Comparison of ENCODE assay signal across 25 cellular contexts in the genomic region with DNA sequence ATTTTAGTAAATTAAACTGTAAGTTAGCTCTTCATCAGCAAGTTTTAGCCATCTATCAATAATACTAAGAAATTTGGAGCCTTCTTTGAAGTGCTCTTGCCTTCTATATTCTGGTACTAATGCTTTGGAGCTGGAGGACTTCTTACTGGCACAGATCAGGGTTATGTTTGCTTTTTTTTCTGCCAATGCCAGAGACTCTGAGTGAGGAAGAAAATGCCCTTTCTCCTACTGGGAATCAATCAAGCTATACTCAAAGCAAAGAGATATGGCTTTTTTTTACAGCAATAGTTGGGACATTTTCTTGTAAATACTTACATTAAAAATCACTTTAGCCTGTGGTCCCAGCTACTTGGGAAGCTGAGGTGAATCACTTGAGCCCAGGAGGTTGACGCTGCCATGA. TPM values are rescaled to one million over a fixed set of nuclear protein-coding genes. Genes with fewer than 3 reads are reported as not detected.
DNase-seq lines count a peak whose midpoint lies in the region; ATAC-seq, FAIRE-seq and TF ChIP-seq lines count a peak whose summit lies in the region.
"Had no signal": no experiment of that assay in that cellular context is flagged by ENCODE, and none has a peak within 500 bp of the region (broad histone marks: within the 10 kb centered on the region; RNA-seq: fewer than 3 reads in every experiment).

No MANE protein-coding gene starts in this region.

- ATAC-seq in CD4-positive, CD25-positive, alpha-beta regulatory T cell (ENCODE audit: low read depth in 2 of 2) = no peak
- ATAC-seq in activated B cell treated with CpG ODN at 0.5 μM for 24 hours (ENCODE audit: low read depth) (no peak), HepG2 (no peak), GM21528 (IDR thresholded peaks at IDR 0.05; ENCODE audit: low FRiP score, unreplicated experiment) (no peak), GM18517 (IDR thresholded peaks at IDR 0.05; ENCODE audit: unreplicated experiment) (no peak)
- ATAC-seq in stimulated activated naive B cell treated with anti-CD40 and anti-IgM and Interleukin-4, amounts not matched to agents 10 μg/mL and 1 μg/mL and 100 μg/mL, for 72 hours (replicated peaks) = no peak
- ATAC-seq: natural killer cell treated with Interleukin-12 subunit alpha and Interleukin-12 subunit beta and Interleukin-15 and Interleukin-18, amount 100 ng/mL, for 72 hours; stimulated activated naive CD8-positive, alpha-beta T cell treated with anti-CD3 and anti-CD28 coated beads, Interleukin-15, amount 100 ng/mL, for 72 hours had no signal

- H3K79me2 ChIP-seq in HepG2 (ENCODE audit: insufficient read depth, low read length) = peaks cover 76% of the 10 kb centered on the region

- H3K9ac ChIP-seq in HepG2 (ENCODE audit: insufficient read depth, low read depth, low read length) = peak overlapping the region; percentile 23; the same call in 1 of the 2 replicates

- POLR2A ChIA-PET in activated B cell treated with CpG ODN at 0.5 μM for 24 hours (lab: Charles Lee) (interaction anchor here (0.5 to 1.1 kb wide), 4 partner anchors 51 to 436 kb away, joined by 3 to 8 read pairs (median 4); a partner anchor contains a TSS), HepG2 (lab: Yijun Ruan, JAX) (no interaction called here)

- H3K27me3 Mint-ChIP-seq in CD4-positive, CD25-positive, alpha-beta regulatory T cell = no peaks in the 10 kb centered on the region
- H3K27me3 Mint-ChIP-seq in activated B cell treated with CpG ODN at 0.5 μM for 24 hours (no peaks in the 10 kb centered on the region), Calu3 (ENCODE audit: unreplicated experiment) (no peaks in the 10 kb centered on the region)
- no peaks in the 10 kb centered on the region for H3K27me3 Mint-ChIP-seq in stimulated activated naive B cell treated with anti-CD40 and anti-IgM and Interleukin-4, amounts not matched to agents 10 μg/mL and 1 μg/mL and 100 μg/mL, for 72 hours
- H3K27me3 Mint-ChIP-seq: CD4-positive, alpha-beta T cell; natural killer cell treated with Interleukin-12 subunit alpha and Interleukin-12 subunit beta and Interleukin-15 and Interleukin-18, amount 100 ng/mL, for 72 hours; stimulated activated naive CD8-positive, alpha-beta T cell treated with anti-CD3 and anti-CD28 coated beads, Interleukin-15, amount 100 ng/mL, for 72 hours had no signal

- intact Hi-C loops in activated B cell treated with CpG ODN at 0.5 μM for 24 hours (cut with micrococcal nuclease) = loop anchor here (5.0 kb wide), 1 partner anchor 768 kb away; a partner anchor contains a TSS
- intact Hi-C loops in HepG2 (cut with micrococcal nuclease; ENCODE audit: unreplicated experiment) = loop anchor here (10.0 kb wide), 1 partner anchor 331 kb away; a partner anchor contains a TSS
- intact Hi-C loops in Calu3 (cut with micrococcal nuclease; ENCODE audit: unreplicated experiment) = no loop called here

- TF ChIP-seq EP300 in HepG2 (IDR thresholded peaks at IDR 0.05; ENCODE audit: low read depth in 2 of 2, low read length in 2 of 2) = no peak
- no peak for TF ChIP-seq EP300 in HepG2 (CRISPR knock-in tag; IDR thresholded peaks at IDR 0.05; ENCODE audit: borderline replicate concordance)

- no peaks in the 10 kb centered on the region for H3K9me3 Mint-ChIP-seq in CD4-positive, CD25-positive, alpha-beta regulatory T cell
- H3K9me3 Mint-ChIP-seq in activated B cell treated with CpG ODN at 0.5 μM for 24 hours = no peaks in the 10 kb centered on the region
- H3K9me3 Mint-ChIP-seq in stimulated activated naive B cell treated with anti-CD40 and anti-IgM and Interleukin-4, amounts not matched to agents 10 μg/mL and 1 μg/mL and 100 μg/mL, for 72 hours = no peaks in the 10 kb centered on the region
- no peaks in the 10 kb centered on the region for H3K9me3 Mint-ChIP-seq in Calu3 (ENCODE audit: low read depth, unreplicated experiment)
- H3K9me3 Mint-ChIP-seq: CD4-positive, alpha-beta T cell; natural killer cell treated with Interleukin-12 subunit alpha and Interleukin-12 subunit beta and Interleukin-15 and Interleukin-18, amount 100 ng/mL, for 72 hours; stimulated activated naive CD8-positive, alpha-beta T cell treated with anti-CD3 and anti-CD28 coated beads, Interleukin-15, amount 100 ng/mL, for 72 hours had no signal

- H3K4me1 Mint-ChIP-seq in CD4-positive, CD25-positive, alpha-beta regulatory T cell = peaks cover 28 to 52% (median 36%) of the 10 kb centered on the region in 4 donors
- H3K4me1 Mint-ChIP-seq in activated B cell treated with CpG ODN at 0.5 μM for 24 hours (peaks cover 52% of the 10 kb centered on the region), Calu3 (ENCODE audit: low read depth, unreplicated experiment) (peaks cover 9% of the 10 kb centered on the region)
- peaks cover 24 to 47% of the 10 kb centered on the region in 2 donors for H3K4me1 Mint-ChIP-seq in stimulated activated naive B cell treated with anti-CD40 and anti-IgM and Interleukin-4, amounts not matched to agents 10 μg/mL and 1 μg/mL and 100 μg/mL, for 72 hours

- peaks cover 5% of the 10 kb centered on the region for H3K36me3 Mint-ChIP-seq in CD4-positive, CD25-positive, alpha-beta regulatory T cell
- H3K36me3 Mint-ChIP-seq in activated B cell treated with CpG ODN at 0.5 μM for 24 hours (ENCODE audit: low read depth) = peaks cover 13% of the 10 kb centered on the region
- peaks cover 3% of the 10 kb centered on the region in 2 donors for H3K36me3 Mint-ChIP-seq in stimulated activated naive B cell treated with anti-CD40 and anti-IgM and Interleukin-4, amounts not matched to agents 10 μg/mL and 1 μg/mL and 100 μg/mL, for 72 hours
- H3K36me3 Mint-ChIP-seq in Calu3 (ENCODE audit: insufficient read depth, unreplicated experiment) = peaks cover 23% of the 10 kb centered on the region
- H3K36me3 Mint-ChIP-seq: natural killer cell treated with Interleukin-12 subunit alpha and Interleukin-12 subunit beta and Interleukin-15 and Interleukin-18, amount 100 ng/mL, for 72 hours had no signal

- no peak for TF ChIP-seq RAD21 in HepG2 (CRISPR knock-in tag; IDR thresholded peaks at IDR 0.05)

- peaks cover 12% of the 10 kb centered on the region for H3K4me1 ChIP-seq in CD4-positive, CD25-positive, alpha-beta regulatory T cell (ENCODE audit: control insufficient read depth, insufficient read depth, low read length, poor library complexity, severe bottlenecking)
- peaks cover 72% of the 10 kb centered on the region for H3K4me1 ChIP-seq in HepG2 (ENCODE audit: insufficient read depth, low read length)
- H3K4me1 ChIP-seq: prostate gland had no signal

- H3K27me3 ChIP-seq in CD4-positive, CD25-positive, alpha-beta regulatory T cell (ENCODE audit: control insufficient read depth, insufficient read depth, low read length) = no peaks in the 10 kb centered on the region
- H3K27me3 ChIP-seq in HepG2 (ENCODE audit: control insufficient read depth in 1 of 2, insufficient read depth in 2 of 2, low read length in 2 of 2) = no peaks in the 10 kb centered on the region
- H3K27me3 ChIP-seq: Peyer's patch had no signal

- BruUV-seq in HepG2 (replicated peaks; lab: Mats Ljungman, UMichigan) (no TSS peak), Calu3 (replicated peaks; lab: Mats Ljungman, UMichigan) (no TSS peak)

- FAIRE-seq in HepG2 (lab: Jason Lieb, UNC) = no peak
- FAIRE-seq: keratinocyte had no signal

- peak overlapping the region in 2 of 4 donors; percentile 54 to 73 for H3K4me3 Mint-ChIP-seq in CD4-positive, CD25-positive, alpha-beta regulatory T cell
- no peak overlapping the region for H3K4me3 Mint-ChIP-seq in activated B cell treated with CpG ODN at 0.5 μM for 24 hours
- no peak overlapping the region for H3K4me3 Mint-ChIP-seq in stimulated activated naive B cell treated with anti-CD40 and anti-IgM and Interleukin-4, amounts not matched to agents 10 μg/mL and 1 μg/mL and 100 μg/mL, for 72 hours
- no peak overlapping the region for H3K4me3 Mint-ChIP-seq in Calu3 (ENCODE audit: low read depth, unreplicated experiment)
- H3K4me3 Mint-ChIP-seq: natural killer cell treated with Interleukin-12 subunit alpha and Interleukin-12 subunit beta and Interleukin-15 and Interleukin-18, amount 100 ng/mL, for 72 hours; stimulated activated naive CD8-positive, alpha-beta T cell treated with anti-CD3 and anti-CD28 coated beads, Interleukin-15, amount 100 ng/mL, for 72 hours had no signal

- H3K27ac ChIP-seq in CD4-positive, CD25-positive, alpha-beta regulatory T cell (ENCODE audit: insufficient read depth, low read length, poor library complexity, severe bottlenecking) = no peak overlapping the region
- H3K27ac ChIP-seq in HepG2 (ENCODE audit: extremely low read length, insufficient read depth, low read length) = peak overlapping the region; percentile 59
- H3K27ac ChIP-seq: Peyer's patch, prostate gland, WERI-Rb-1 had no signal

- no peak for TF ChIP-seq POLR2A in HepG2 (IDR thresholded peaks at IDR 0.05; ENCODE audit: insufficient read depth in 1 of 2, low read depth in 2 of 2, low read length in 2 of 2)

- in situ Hi-C loops in HepG2 (cut with HindIII; ENCODE audit: extremely low pct_ligation_motif_present, low pct_unique_long_range_greater_than_20kb) = no loop called here

- peak overlapping the region; percentile 8 for H3K4me3 ChIP-seq in CD4-positive, CD25-positive, alpha-beta regulatory T cell (ENCODE audit: low read depth, low read length)
- H3K4me3 ChIP-seq in HepG2 (replicated peaks in 1 of 3; ENCODE audit: insufficient read depth in 1 of 3, low read depth in 2 of 3, low read length in 3 of 3) = peak overlapping the region in 1 of 3 experiments; percentile 22; a peak in 1 of 6 replicates
- H3K4me3 ChIP-seq: HAP-1, Peyer's patch, prostate gland, skin epidermis had no signal

- H4K20me1 ChIP-seq in HepG2 (ENCODE audit: insufficient read depth, low read length) = peaks cover 6% of the 10 kb centered on the region; the same call in 1 of the 2 replicates

- 76% methylated on average over 1 of the region's 1 CpG for WGBS in HepG2 (ENCODE audit: low lambda C conversion rate)

- no peak overlapping the region for H2AFZ ChIP-seq in HepG2 (ENCODE audit: low read length)

- TF ChIP-seq CTCF in activated B cell treated with CpG ODN at 0.5 μM for 24 hours (IDR thresholded peaks at IDR 0.05) (no peak), HepG2 (CRISPR knock-in tag; IDR thresholded peaks at IDR 0.05) (no peak), Calu3 (IDR thresholded peaks at IDR 0.05; ENCODE audit: unreplicated experiment) (no peak)

- DNase-seq in CD4-positive, CD25-positive, alpha-beta regulatory T cell = no peak
- DNase-seq in activated B cell treated with CpG ODN at 0.5 μM for 24 hours (no peak), HepG2 (ENCODE audit: low spot score) (no peak), Calu3 (no peak), amygdala (lab: John Stamatoyannopoulos, UW) (no peak)
- DNase-seq in stimulated activated naive B cell treated with anti-CD40 and anti-IgM and Interleukin-4, amounts not matched to agents 10 μg/mL and 1 μg/mL and 100 μg/mL, for 72 hours = no peak
- DNase-seq: activated CD4-positive, alpha-beta T cell treated with anti-CD3 and anti-CD28 coated beads, Interleukin-2, amount 50 U/mL, for 48 hours; activated gamma-delta T cell; caudate nucleus; CD4-positive, alpha-beta T cell; foreskin melanocyte; NCI-H1092; NCI-H2029; NCI-H345; Peyer's patch; stimulated activated CD4-positive, alpha-beta T cell treated with anti-CD3 and anti-CD28 coated beads, Interleukin-4, amount 100 ng/mL, for 24 hours; stimulated activated naive CD8-positive, alpha-beta T cell treated with anti-CD3 and anti-CD28 coated beads, Interleukin-15, amount 100 ng/mL, for 72 hours; WERI-Rb-1 had no signal

- H3K9me3 ChIP-seq in CD4-positive, CD25-positive, alpha-beta regulatory T cell (ENCODE audit: control insufficient read depth in 2 of 2, low read length in 2 of 2) = no peaks in the 10 kb centered on the region
- no peaks in the 10 kb centered on the region for H3K9me3 ChIP-seq in HepG2 (ENCODE audit: low read length)
- H3K9me3 ChIP-seq: HAP-1, Peyer's patch, prostate gland had no signal

- H3K4me2 ChIP-seq in HepG2 (ENCODE audit: low read depth, low read length) = peak overlapping the region; percentile 56

- H3K27ac Mint-ChIP-seq in CD4-positive, CD25-positive, alpha-beta regulatory T cell = peak overlapping the region in 1 of 3 donors; percentile 67
- H3K27ac Mint-ChIP-seq in activated B cell treated with CpG ODN at 0.5 μM for 24 hours = peak overlapping the region; percentile 19
- H3K27ac Mint-ChIP-seq in stimulated activated naive B cell treated with anti-CD40 and anti-IgM and Interleukin-4, amounts not matched to agents 10 μg/mL and 1 μg/mL and 100 μg/mL, for 72 hours = peak overlapping the region; percentile 37
- H3K27ac Mint-ChIP-seq in Calu3 (ENCODE audit: unreplicated experiment) = no peak overlapping the region
- H3K27ac Mint-ChIP-seq: CD4-positive, alpha-beta T cell; stimulated activated naive CD8-positive, alpha-beta T cell treated with anti-CD3 and anti-CD28 coated beads, Interleukin-15, amount 100 ng/mL, for 72 hours had no signal

- CTCF ChIA-PET in activated B cell treated with CpG ODN at 0.5 μM for 24 hours (lab: Charles Lee) (interaction anchor here (1.2 kb wide), 1 partner anchor 22 kb away, joined by 6 read pairs; no protein-coding TSS in a partner anchor), HepG2 (lab: Yijun Ruan, JAX; ENCODE audit: low intra/inter-chr PET ratio, low total read pairs) (no interaction called here), Calu3 (lab: Charles Lee) (interaction anchor here (0.6 kb wide), 1 partner anchor 380 kb away, joined by 3 read pairs; no protein-coding TSS in a partner anchor)

- H3K36me3 ChIP-seq in CD4-positive, CD25-positive, alpha-beta regulatory T cell (ENCODE audit: control insufficient read depth, insufficient read depth, low read length) = no peaks in the 10 kb centered on the region
- peaks cover 0 to 6% of the 10 kb centered on the region in 2 experiments; a peak in 1 of 5 replicates for H3K36me3 ChIP-seq in HepG2 (replicated peaks in 1 of 2; ENCODE audit: control insufficient read depth in 1 of 2, insufficient read depth in 2 of 2, low read length in 2 of 2)
- H3K36me3 ChIP-seq: HAP-1, Peyer's patch, prostate gland had no signal

RNA-seq across cellular contexts. Expression of a gene that starts 4.3 kb away (rescaled TPM):
- total RNA-seq in CD4-positive, CD25-positive, alpha-beta regulatory T cell = 15.3 TPM
- 10 to 100 TPM; 19.5 to 30.4 (median 23.2) TPM for polyA plus RNA-seq in CD4-positive, CD25-positive, alpha-beta regulatory T cell
- total RNA-seq in activated B cell treated with CpG ODN at 0.5 μM for 24 hours (11.0 and 11.3 TPM in 2 replicates), HepG2 (2016; rRNA removed; fragmentation: Illumina TruSeq; extraction: Trizol) (55.3 and 76.3 TPM in 2 replicates), Calu3 (2022) (24.4 and 27.3 TPM in 2 replicates)
- total RNA-seq in HepG2 (2016; cell fraction: cytosol; rRNA removed; fragmentation: Illumina TruSeq; extraction: Trizol; ENCODE audit: low read depth) = 26.8 and 28.8 TPM in 2 replicates
- 57.7 and 86.7 TPM in 2 replicates for total RNA-seq in HepG2 (2016; cell fraction: insoluble cytoplasmic fraction; rRNA removed; fragmentation: Illumina TruSeq; extraction: Trizol)
- 36.5 and 40.1 TPM in 2 replicates for total RNA-seq in HepG2 (2016; cell fraction: membrane; rRNA removed; fragmentation: Illumina TruSeq; extraction: Trizol)
- 32.2 and 40.4 TPM in 2 replicates for total RNA-seq in HepG2 (2016; cell fraction: nucleus; rRNA removed; fragmentation: Illumina TruSeq; extraction: Trizol)
- polyA plus RNA-seq in HepG2 (2011; rRNA removed) = 57.7 and 80.2 TPM in 2 replicates
- 36.9 and 43.5 TPM in 2 replicates for polyA plus RNA-seq in HepG2 (2011; cell fraction: cytosol; rRNA removed)
- 22.2 and 23.4 TPM in 2 replicates for polyA plus RNA-seq in HepG2 (2011; cell fraction: nucleus; rRNA removed)
- polyA plus RNA-seq in HepG2 (2012) = 47.7 and 65.1 TPM in 2 replicates
- polyA plus RNA-seq in HepG2 (2016; cell fraction: cytosol; fragmentation: Illumina TruSeq; extraction: Trizol; ENCODE audit: low read depth) = 18.6 and 21.0 TPM in 2 replicates
- 69.6 and 82.4 TPM in 2 replicates for polyA plus RNA-seq in HepG2 (2016; cell fraction: insoluble cytoplasmic fraction; fragmentation: Illumina TruSeq; extraction: Trizol; ENCODE audit: low read depth)
- polyA plus RNA-seq in HepG2 (2016; cell fraction: membrane; fragmentation: Illumina TruSeq; extraction: Trizol; ENCODE audit: low read depth) = 26.5 and 28.6 TPM in 2 replicates
- polyA plus RNA-seq in HepG2 (2016; cell fraction: nucleus; fragmentation: Illumina TruSeq; extraction: Trizol; ENCODE audit: insufficient read depth, low read depth) = 38.5 and 39.3 TPM in 2 replicates
- polyA minus RNA-seq in HepG2 (2011; rRNA and poly(A)+ RNA removed; ENCODE audit: low replicate concordance) = 28.6 and 43.8 TPM in 2 replicates
- 58.9 and 62.7 TPM in 2 replicates for polyA minus RNA-seq in HepG2 (2011; cell fraction: cytosol; rRNA and poly(A)+ RNA removed)
- polyA minus RNA-seq in HepG2 (2011; cell fraction: nucleus; rRNA and poly(A)+ RNA removed) = 66.0 and 70.4 TPM in 2 replicates

RNA-seq across cellular contexts. Expression of a gene that starts 50.8 kb away (rescaled TPM):
- total RNA-seq in CD4-positive, CD25-positive, alpha-beta regulatory T cell = 144 TPM
- 10 to 100 TPM; 49.5 to 56.8 (median 52.8) TPM for polyA plus RNA-seq in CD4-positive, CD25-positive, alpha-beta regulatory T cell
- total RNA-seq in activated B cell treated with CpG ODN at 0.5 μM for 24 hours (106 and 125 TPM in 2 replicates), HepG2 (2016; rRNA removed; fragmentation: Illumina TruSeq; extraction: Trizol) (52.8 and 79.5 TPM in 2 replicates), Calu3 (2022) (73.1 and 80.8 TPM in 2 replicates)
- total RNA-seq in HepG2 (2016; cell fraction: cytosol; rRNA removed; fragmentation: Illumina TruSeq; extraction: Trizol; ENCODE audit: low read depth) = 116 and 122 TPM in 2 replicates
- 55.6 and 78.0 TPM in 2 replicates for total RNA-seq in HepG2 (2016; cell fraction: insoluble cytoplasmic fraction; rRNA removed; fragmentation: Illumina TruSeq; extraction: Trizol)
- 44.6 and 47.8 TPM in 2 replicates for total RNA-seq in HepG2 (2016; cell fraction: membrane; rRNA removed; fragmentation: Illumina TruSeq; extraction: Trizol)
- total RNA-seq in HepG2 (2016; cell fraction: nucleus; rRNA removed; fragmentation: Illumina TruSeq; extraction: Trizol) = 33.0 and 35.9 TPM in 2 replicates
- 35.6 and 61.1 TPM in 2 replicates for polyA plus RNA-seq in HepG2 (2011; rRNA removed)
- polyA plus RNA-seq in HepG2 (2011; cell fraction: cytosol; rRNA removed) = 23.4 and 43.1 TPM in 2 replicates
- 33.0 and 38.2 TPM in 2 replicates for polyA plus RNA-seq in HepG2 (2011; cell fraction: nucleus; rRNA removed)
- 20.2 and 22.4 TPM in 2 replicates for polyA plus RNA-seq in HepG2 (2012)
- 2.3 and 2.6 TPM in 2 replicates for polyA plus RNA-seq in HepG2 (2016; cell fraction: cytosol; fragmentation: Illumina TruSeq; extraction: Trizol; ENCODE audit: low read depth)
- polyA plus RNA-seq in HepG2 (2016; cell fraction: insoluble cytoplasmic fraction; fragmentation: Illumina TruSeq; extraction: Trizol; ENCODE audit: low read depth) = 67.1 and 71.0 TPM in 2 replicates
- 10.9 and 11.4 TPM in 2 replicates for polyA plus RNA-seq in HepG2 (2016; cell fraction: membrane; fragmentation: Illumina TruSeq; extraction: Trizol; ENCODE audit: low read depth)
- polyA plus RNA-seq in HepG2 (2016; cell fraction: nucleus; fragmentation: Illumina TruSeq; extraction: Trizol; ENCODE audit: insufficient read depth, low read depth) = 30.4 TPM in 2 replicates
- polyA minus RNA-seq in HepG2 (2011; rRNA and poly(A)+ RNA removed; ENCODE audit: low replicate concordance) = 104 and 144 TPM in 2 replicates
- 55.4 and 66.1 TPM in 2 replicates for polyA minus RNA-seq in HepG2 (2011; cell fraction: cytosol; rRNA and poly(A)+ RNA removed)
- 44.7 and 50.8 TPM in 2 replicates for polyA minus RNA-seq in HepG2 (2011; cell fraction: nucleus; rRNA and poly(A)+ RNA removed)
